9 cellular contexts compared by ENCODE assay signal in genomic region chr11:111982019-111982464, GRCh38. TPM values are rescaled to one million over a fixed set of nuclear protein-coding genes. Genes with fewer than 3 reads are reported as not detected.
DNase-seq lines count a peak whose midpoint lies in the region; ATAC-seq and TF ChIP-seq lines count a peak whose summit lies in the region.
"Had no signal": no experiment of that assay in that cellular context is flagged by ENCODE, and none has a peak within 500 bp of the region (broad histone marks: within the 10 kb centered on the region; RNA-seq: fewer than 3 reads in every experiment).

No MANE protein-coding gene starts in this region.

- peaks cover 0 to 37% (median 5%) of the 10 kb centered on the region in 4 donors for H3K4me1 ChIP-seq in right lobe of liver

- H3K9me3 Mint-ChIP-seq in chondrocyte (ENCODE audit: low read depth), result no peaks in the 10 kb centered on the region
- H3K9me3 Mint-ChIP-seq: stimulated activated naive CD8-positive, alpha-beta T cell treated with anti-CD3 and anti-CD28 coated beads, Interleukin-15, Interleukin-2, amounts not matched to agents 100 ng/mL and 50 ng/mL, for 24 hours had no signal

- ATAC-seq in GM18505 (IDR thresholded peaks at IDR 0.05; ENCODE audit: unreplicated experiment) (peak; percentile 55), right lobe of liver (peak; percentile 81 to 90 (median 85))
- ATAC-seq in activated CD4-positive, CD25-positive, alpha-beta regulatory T cell treated with anti-CD3 and anti-CD28 coated beads, Interleukin-2, amount 50 U/mL, for 24 hours, result peak; percentile 60 to 67

- peaks cover 43% of the 10 kb centered on the region for H3K4me1 Mint-ChIP-seq in chondrocyte (ENCODE audit: low read depth)

- H3K9me3 ChIP-seq in right lobe of liver, result no peaks in the 10 kb centered on the region

- H3K27me3 Mint-ChIP-seq in chondrocyte (ENCODE audit: low read depth), result no peaks in the 10 kb centered on the region

- intact Hi-C loops in right lobe of liver (cut with DNase I), result loop anchor here in 1 of 2 donors (10.0 kb wide), 1 partner anchor 47 kb away; the partner anchor contains the start of gene DIXDC1

- DNase-seq in AG08395 (ENCODE audit: low spot score) (peak; percentile 33), chondrocyte (ENCODE audit: low spot score) (no peak), right lobe of liver (peak; percentile 73 to 88 (median 81)), DMS114 treated with DMSO at 0.1 percent for 48 hours (lab: John Stamatoyannopoulos, UW; ENCODE audit: unreplicated experiment) (no peak)
- DNase-seq in stimulated activated CD8-positive, alpha-beta memory T cell treated with anti-CD3 and anti-CD28 coated beads, Interleukin-15, amount 100 ng/mL, for 1 hour (ENCODE audit: low read depth), result peak; percentile 9

- H3K36me3 Mint-ChIP-seq in chondrocyte (ENCODE audit: low read depth), result peaks cover 11% of the 10 kb centered on the region

- peaks cover 0 to 7% (median 0%) of the 10 kb centered on the region in 4 donors for H3K36me3 ChIP-seq in right lobe of liver

- H3K27me3 ChIP-seq in right lobe of liver, result no peaks in the 10 kb centered on the region

- peak overlapping the region; percentile 65 for H3K27ac Mint-ChIP-seq in chondrocyte (ENCODE audit: unreplicated experiment)
- H3K27ac Mint-ChIP-seq: stimulated activated naive CD8-positive, alpha-beta T cell treated with anti-CD3 and anti-CD28 coated beads, Interleukin-15, Interleukin-2, amounts not matched to agents 100 ng/mL and 50 ng/mL, for 24 hours had no signal

- H3K27ac ChIP-seq in right lobe of liver, result peak overlapping the region; percentile 86 to 96 (median 93)

- TF ChIP-seq POLR2A in GM18505 (IDR thresholded peaks at IDR 0.05; ENCODE audit: borderline replicate concordance, extremely low read depth, insufficient read depth, insufficient read length) (no peak), right lobe of liver (IDR thresholded peaks at IDR 0.05) (peak; percentile 51)

- 21% methylated on average over 7 of the region's 7 CpGs for WGBS in right lobe of liver (ENCODE audit: insufficient coverage, low coverage, low lambda C conversion rate, missing lambda C conversion rate)

- TF ChIP-seq CTCF in LNCAP (IDR thresholded peaks at IDR 0.05) (peak; percentile 78), chondrocyte (IDR thresholded peaks at IDR 0.05) (peak; percentile 84), right lobe of liver (IDR thresholded peaks at IDR 0.05) (peak; percentile 69 to 81 (median 81))

- no peak overlapping the region for H3K4me3 Mint-ChIP-seq in chondrocyte (ENCODE audit: unreplicated experiment)
- H3K4me3 Mint-ChIP-seq: stimulated activated naive CD8-positive, alpha-beta T cell treated with anti-CD3 and anti-CD28 coated beads, Interleukin-15, Interleukin-2, amounts not matched to agents 100 ng/mL and 50 ng/mL, for 24 hours had no signal

- peak overlapping the region; percentile 26 to 52 (median 39) for H3K4me3 ChIP-seq in right lobe of liver

RNA-seq across cellular contexts. Expression of gene DLAT, which starts 43.2 kb away (rescaled TPM):
- total RNA-seq in chondrocyte (24.9 to 31.6 TPM (median 27.7 TPM) in 3 replicates), right lobe of liver (10 to 100 TPM; 10.8 to 37.4 (median 23.3) TPM)

RNA-seq across cellular contexts. Expression of gene DIXDC1, which starts 44.9 kb away (rescaled TPM):
- total RNA-seq in chondrocyte, result 28.0 to 41.9 TPM (median 29.6 TPM) in 3 replicates
- 10 to 100 TPM in 1 of 6 experiments, 1 to 10 TPM in 5; 4.5 to 10.4 (median 8.0) TPM for total RNA-seq in right lobe of liver

Comparison
In these comparisons a context has a peak if more than half of its experiments do, and no peak if none do; other contexts are left out.
1. DNase-seq: peak in AG08395 (single experiment), right lobe of liver (3 of 3) and stimulated activated CD8-positive, alpha-beta memory T cell treated with anti-CD3 and anti-CD28 coated beads, Interleukin-15, amount 100 ng/mL, for 1 hour (single experiment); none in chondrocyte (single experiment) and DMS114 treated with DMSO at 0.1 percent for 48 hours (single experiment).
2. Peak in every context shown above with its lines, with median percentiles within 50 percentile points of each other: ATAC-seq and CTCF ChIP-seq.